ENCODE assay signal across 4 cellular contexts in the genomic region with DNA sequence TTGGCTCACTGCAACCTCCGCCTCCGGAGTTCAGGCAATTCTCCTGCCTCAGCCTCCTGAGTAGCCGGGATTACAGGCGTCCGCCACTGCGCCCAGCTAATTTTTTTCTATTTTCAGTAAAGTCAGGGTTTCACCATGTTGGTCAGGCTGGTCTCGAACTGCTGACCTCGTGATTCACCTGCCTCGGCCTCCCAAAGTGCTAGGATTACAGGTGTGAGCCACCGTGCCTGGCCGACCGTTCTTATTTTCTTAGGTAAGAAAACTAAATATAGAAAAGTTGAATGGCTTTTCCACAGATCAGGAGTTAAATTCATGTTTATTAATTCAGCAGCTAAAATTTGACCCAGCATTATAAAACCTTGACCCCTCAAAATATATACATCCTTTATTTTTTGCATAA.
"Had no signal": no experiment of that assay in that cellular context is flagged by ENCODE, and none has a peak within 500 bp of the region (broad histone marks: within the 10 kb centered on the region; RNA-seq: fewer than 3 reads in every experiment).

No MANE protein-coding gene starts in this region.

- H3K4me3 ChIP-seq: K562 had no signal

- DNase-seq: IMR-90 had no signal

- H3K27ac ChIP-seq: HL-60 had no signal

- ATAC-seq: HepG2, K562 had no signal
